Comparison of ENCODE assay signal across 9 cellular contexts in the genomic region with DNA sequence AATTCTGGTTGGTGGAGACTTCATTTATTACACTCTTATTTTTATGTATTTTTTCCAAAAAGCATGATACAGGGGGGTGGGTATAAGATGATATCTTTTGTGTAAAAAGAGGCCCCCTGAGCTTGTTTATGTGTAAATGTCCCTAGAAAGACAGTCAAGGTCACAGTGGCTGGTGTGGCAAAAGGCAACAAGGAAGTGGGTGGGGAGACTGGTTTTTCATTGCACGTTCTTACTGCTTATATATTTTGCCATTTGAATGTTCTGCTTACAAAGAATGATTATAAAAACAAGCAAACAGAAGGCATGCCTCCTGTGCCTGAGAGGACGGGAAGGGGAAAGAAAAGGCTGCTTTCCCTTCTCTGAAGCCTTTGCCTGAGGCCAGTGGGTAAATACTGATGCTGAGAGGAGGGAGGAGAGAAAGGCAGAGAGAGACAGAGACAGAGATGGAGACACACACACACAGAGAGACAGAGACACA. TPM values are rescaled to one million over a fixed set of nuclear protein-coding genes. Genes with fewer than 3 reads are reported as not detected.
A peak's percentile ranks its signal among the peaks of the same experiment; 100 is the strongest.
DNase-seq lines count a peak whose midpoint lies in the region; ATAC-seq and TF ChIP-seq lines count a peak whose summit lies in the region.
"Had no signal": no experiment of that assay in that cellular context is flagged by ENCODE, and none has a peak within 500 bp of the region (broad histone marks: within the 10 kb centered on the region; RNA-seq: fewer than 3 reads in every experiment).

No MANE protein-coding gene starts in this region.

- no peak overlapping the region for H3K4me3 Mint-ChIP-seq in activated CD4-positive, alpha-beta T cell treated with anti-CD3 and anti-CD28 coated beads for 36 hours
- peak overlapping the region; percentile 18 for H3K4me3 Mint-ChIP-seq in T-helper 1 cell treated with Interleukin-12 subunit alpha and Interleukin-12 subunit beta and Interleukin-4 antibody, amounts not matched to agents 30 μg/mL and 1 μg/mL, for 36 hours
- no peak overlapping the region for H3K4me3 Mint-ChIP-seq in glutamatergic neuron (ENCODE audit: unreplicated experiment)

- H3K27ac ChIP-seq in subcutaneous abdominal adipose tissue (ENCODE audit: low read depth, low read length) = peak overlapping the region; percentile 99

- H3K27ac Mint-ChIP-seq in activated CD4-positive, alpha-beta T cell treated with anti-CD3 and anti-CD28 coated beads for 36 hours = peak overlapping the region; percentile 14
- peak overlapping the region; percentile 56 for H3K27ac Mint-ChIP-seq in T-helper 1 cell treated with Interleukin-12 subunit alpha and Interleukin-12 subunit beta and Interleukin-4 antibody, amounts not matched to agents 30 μg/mL and 1 μg/mL, for 36 hours
- H3K27ac Mint-ChIP-seq in glutamatergic neuron (ENCODE audit: unreplicated experiment) = peak overlapping the region; percentile 74

- peaks cover 46% of the 10 kb centered on the region for H3K4me1 Mint-ChIP-seq in activated CD4-positive, alpha-beta T cell treated with anti-CD3 and anti-CD28 coated beads for 36 hours
- peaks cover 28% of the 10 kb centered on the region for H3K4me1 Mint-ChIP-seq in T-helper 1 cell treated with Interleukin-12 subunit alpha and Interleukin-12 subunit beta and Interleukin-4 antibody, amounts not matched to agents 30 μg/mL and 1 μg/mL, for 36 hours (ENCODE audit: low read depth)
- peaks cover 5% of the 10 kb centered on the region for H3K4me1 Mint-ChIP-seq in glutamatergic neuron (ENCODE audit: low read depth, unreplicated experiment)

- H3K27me3 ChIP-seq in subcutaneous abdominal adipose tissue (ENCODE audit: control insufficient read depth in 5 of 5, insufficient read depth in 4 of 5, low read length in 5 of 5) = no peaks in the 10 kb centered on the region

- intact Hi-C loops in activated CD4-positive, alpha-beta T cell treated with anti-CD3 and anti-CD28 coated beads for 36 hours (cut with DNase I, micrococcal nuclease) = no loop called here

- H3K36me3 Mint-ChIP-seq in activated CD4-positive, alpha-beta T cell treated with anti-CD3 and anti-CD28 coated beads for 36 hours (ENCODE audit: low read depth) = no peaks in the 10 kb centered on the region
- peaks cover 2% of the 10 kb centered on the region for H3K36me3 Mint-ChIP-seq in T-helper 1 cell treated with Interleukin-12 subunit alpha and Interleukin-12 subunit beta and Interleukin-4 antibody, amounts not matched to agents 30 μg/mL and 1 μg/mL, for 36 hours (ENCODE audit: low read depth)
- peaks cover 4% of the 10 kb centered on the region for H3K36me3 Mint-ChIP-seq in glutamatergic neuron (ENCODE audit: unreplicated experiment)

- H3K27me3 Mint-ChIP-seq in activated CD4-positive, alpha-beta T cell treated with anti-CD3 and anti-CD28 coated beads for 36 hours = no peaks in the 10 kb centered on the region
- H3K27me3 Mint-ChIP-seq in T-helper 1 cell treated with Interleukin-12 subunit alpha and Interleukin-12 subunit beta and Interleukin-4 antibody, amounts not matched to agents 30 μg/mL and 1 μg/mL, for 36 hours (ENCODE audit: low read depth) = peaks cover 5% of the 10 kb centered on the region
- peaks cover 7% of the 10 kb centered on the region for H3K27me3 Mint-ChIP-seq in glutamatergic neuron (ENCODE audit: unreplicated experiment)

- no peaks in the 10 kb centered on the region for H3K9me3 Mint-ChIP-seq in activated CD4-positive, alpha-beta T cell treated with anti-CD3 and anti-CD28 coated beads for 36 hours (ENCODE audit: low read depth)
- H3K9me3 Mint-ChIP-seq in T-helper 1 cell treated with Interleukin-12 subunit alpha and Interleukin-12 subunit beta and Interleukin-4 antibody, amounts not matched to agents 30 μg/mL and 1 μg/mL, for 36 hours = no peaks in the 10 kb centered on the region
- peaks cover 6% of the 10 kb centered on the region for H3K9me3 Mint-ChIP-seq in glutamatergic neuron (ENCODE audit: unreplicated experiment)

- peaks cover 8 to 58% (median 49%) of the 10 kb centered on the region in 5 donors for H3K4me1 ChIP-seq in subcutaneous abdominal adipose tissue (ENCODE audit: control insufficient read depth in 5 of 5, insufficient read depth in 5 of 5, low read length in 5 of 5)

- no peaks in the 10 kb centered on the region for H3K9me3 ChIP-seq in subcutaneous abdominal adipose tissue (ENCODE audit: control insufficient read depth in 5 of 5, low read length in 5 of 5)

- H3K9ac ChIP-seq in subcutaneous abdominal adipose tissue (ENCODE audit: low read length in 5 of 5) = peak overlapping the region in 2 of 5 donors; percentile 4 to 11

- H3K4me3 ChIP-seq in subcutaneous abdominal adipose tissue (ENCODE audit: low read depth in 1 of 5, low read length in 5 of 5) = no peak overlapping the region

- no peak for ATAC-seq in activated CD4-positive, alpha-beta T cell treated with anti-CD3 and anti-CD28 coated beads for 36 hours
- no peak for ATAC-seq in HG03135 (IDR thresholded peaks at IDR 0.05; ENCODE audit: unreplicated experiment)

- CTCF ChIA-PET in activated CD4-positive, alpha-beta T cell treated with anti-CD3 and anti-CD28 coated beads for 36 hours (lab: Charles Lee) = interaction anchor here (1.0 kb wide), 1 partner anchor 32 kb away, joined by 4 read pairs; no protein-coding TSS in a partner anchor

- POLR2A ChIA-PET in activated CD4-positive, alpha-beta T cell treated with anti-CD3 and anti-CD28 coated beads for 36 hours (lab: Charles Lee) = no interaction called here

- DNase-seq in activated CD4-positive, alpha-beta T cell treated with anti-CD3 and anti-CD28 coated beads for 36 hours = no peak
- no peak for DNase-seq in activated CD4-positive, alpha-beta T cell treated with anti-CD3 and anti-CD28 coated beads, Interleukin-2, amount 50 U/mL, for 48 hours
- DNase-seq in glutamatergic neuron = no peak
- no peak for DNase-seq in C1 segment of cervical spinal cord (lab: John Stamatoyannopoulos, UW)
- DNase-seq in NCI-H226 = no peak
- DNase-seq: activated naive CD4-positive, alpha-beta T cell treated with Interleukin-2 at 50 U/mL for 16 hours had no signal

- no peak for TF ChIP-seq CTCF in glutamatergic neuron (IDR thresholded peaks at IDR 0.05; ENCODE audit: partially characterized antibody, unreplicated experiment)

- no peaks in the 10 kb centered on the region for H3K36me3 ChIP-seq in subcutaneous abdominal adipose tissue (ENCODE audit: control insufficient read depth in 5 of 5, insufficient read depth in 5 of 5, low read length in 5 of 5)

RNA-seq across cellular contexts. Expression of a gene that starts 24.1 kb away (rescaled TPM):
- 10 to 100 TPM; 51.7 to 52.6 TPM for total RNA-seq in activated CD4-positive, alpha-beta T cell treated with anti-CD3 and anti-CD28 coated beads for 36 hours
- total RNA-seq in glutamatergic neuron (ENCODE audit: unreplicated experiment) = 43.3 TPM

RNA-seq across cellular contexts. Expression of a gene that starts 37.7 kb away (rescaled TPM):
- not detected for total RNA-seq in activated CD4-positive, alpha-beta T cell treated with anti-CD3 and anti-CD28 coated beads for 36 hours
- 16.3 TPM for total RNA-seq in glutamatergic neuron (ENCODE audit: unreplicated experiment)

Comparison
In these comparisons a context has a peak if more than half of its experiments do, and no peak if none do; other contexts are left out.
1. H3K27ac Mint-ChIP-seq: peak in every context shown above with its lines; median percentile 74 in glutamatergic neuron; 56 in T-helper 1 cell treated with Interleukin-12 subunit alpha and Interleukin-12 subunit beta and Interleukin-4 antibody, amounts not matched to agents 30 μg/mL and 1 μg/mL, for 36 hours; 14 in activated CD4-positive, alpha-beta T cell treated with anti-CD3 and anti-CD28 coated beads for 36 hours.
2. RNA of a gene that starts 37.7 kb away (total RNA-seq): 16.3 TPM in glutamatergic neuron (single experiment); not detected in activated CD4-positive, alpha-beta T cell treated with anti-CD3 and anti-CD28 coated beads for 36 hours; every median in the first group is over 10 times any median in the second.